Comparison of ENCODE assay signal across 8 cellular contexts in the genomic region with DNA sequence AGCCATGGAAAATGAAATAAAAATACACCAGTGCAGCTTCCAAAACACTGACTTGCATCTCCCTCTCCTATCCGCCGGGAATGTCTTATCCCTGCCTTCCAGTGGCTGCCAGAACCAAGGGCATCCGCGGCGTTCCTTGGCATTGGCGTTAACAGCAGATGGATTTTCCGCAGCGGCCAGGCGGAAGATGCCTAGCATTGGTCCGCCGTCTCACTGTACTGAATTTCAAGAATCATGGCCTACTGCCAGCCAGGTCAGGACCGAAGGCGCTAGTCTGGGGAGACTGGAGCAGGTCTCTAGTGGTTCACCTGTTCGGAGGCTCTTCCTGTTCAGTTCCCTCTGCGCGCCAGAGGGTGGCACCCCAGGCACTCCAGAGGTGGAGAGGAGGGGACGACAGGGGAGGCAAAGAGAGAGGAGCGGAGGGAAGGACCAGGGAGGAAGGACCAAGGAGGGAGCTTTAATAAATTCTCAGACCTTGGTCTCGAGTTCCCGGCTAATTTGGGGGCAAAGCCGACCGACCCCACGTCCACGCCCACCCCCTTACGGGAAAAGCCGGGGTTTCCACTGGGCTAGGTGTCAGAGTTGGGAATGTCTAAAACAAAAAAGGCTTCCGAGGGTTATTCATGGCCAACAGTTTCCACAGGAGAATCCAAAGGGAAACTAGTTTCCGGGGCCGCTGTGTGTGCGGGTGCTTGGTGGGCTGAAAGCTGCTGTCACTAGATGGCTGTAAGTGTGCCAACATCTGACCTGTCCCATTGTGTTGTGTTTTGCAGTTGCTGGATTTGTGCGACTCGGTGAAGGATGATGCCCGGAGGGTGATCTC. TPM values are rescaled to one million over a fixed set of nuclear protein-coding genes. Genes with fewer than 3 reads are reported as not detected.
DNase-seq lines count a peak whose midpoint lies in the region; ATAC-seq and TF ChIP-seq lines count a peak whose summit lies in the region.

No MANE protein-coding gene starts in this region.

- no peaks in the 10 kb centered on the region for H3K9me2 ChIP-seq in OCI-LY7 (ENCODE audit: insufficient read depth, low read length)

- H3K9me3 Mint-ChIP-seq in activated T-cell treated with anti-CD3 and anti-CD28 coated beads, Interleukin-2, amount 50 U/mL, for 4 hours = no peaks in the 10 kb centered on the region
- no peaks in the 10 kb centered on the region for H3K9me3 Mint-ChIP-seq in stimulated activated effector memory CD8-positive, alpha-beta T cell treated with anti-CD3 and anti-CD28 coated beads, Interleukin-12 subunit alpha, Interleukin-12 subunit beta, amount 100 ng/mL, for 72 hours

- H3K36me3 ChIP-seq in HUES64 (ENCODE audit: insufficient read depth, low read length) = no peaks in the 10 kb centered on the region
- peaks cover 5% of the 10 kb centered on the region for H3K36me3 ChIP-seq in OCI-LY7 (ENCODE audit: insufficient read depth, low read length)
- no peaks in the 10 kb centered on the region for H3K36me3 ChIP-seq in mucosa of rectum (ENCODE audit: control insufficient read depth in 2 of 2, insufficient read depth in 2 of 2, low read length in 2 of 2)

- 12% methylated on average over 33 of the region's 33 CpGs for WGBS in HUES64

- H3K27ac Mint-ChIP-seq in stimulated activated effector memory CD8-positive, alpha-beta T cell treated with anti-CD3 and anti-CD28 coated beads, Interleukin-12 subunit alpha, Interleukin-12 subunit beta, amount 100 ng/mL, for 72 hours = peak overlapping the region; percentile 69

- no peaks in the 10 kb centered on the region for H3K36me3 Mint-ChIP-seq in activated T-cell treated with anti-CD3 and anti-CD28 coated beads, Interleukin-2, amount 50 U/mL, for 4 hours (ENCODE audit: insufficient read depth)
- peaks cover 49% of the 10 kb centered on the region for H3K36me3 Mint-ChIP-seq in stimulated activated effector memory CD8-positive, alpha-beta T cell treated with anti-CD3 and anti-CD28 coated beads, Interleukin-12 subunit alpha, Interleukin-12 subunit beta, amount 100 ng/mL, for 72 hours

- no peak overlapping the region for H3K9ac ChIP-seq in HUES64 (ENCODE audit: low read depth, low read length)
- H3K9ac ChIP-seq in mucosa of rectum (ENCODE audit: low read depth in 1 of 2, low read length in 2 of 2) = peak overlapping the region; percentile 74 to 87

- peak; percentile 8 to 9 for ATAC-seq in activated T-cell treated with anti-CD3 and anti-CD28 coated beads, Interleukin-2, amount 50 U/mL, for 4 hours
- ATAC-seq in esophagus mucosa = peak; percentile 65
- ATAC-seq in stimulated activated effector memory CD8-positive, alpha-beta T cell treated with anti-CD3 and anti-CD28 coated beads, Interleukin-12 subunit alpha, Interleukin-12 subunit beta, amount 100 ng/mL, for 72 hours = peak; percentile 44
- no peak for ATAC-seq in HG03159 (IDR thresholded peaks at IDR 0.05; ENCODE audit: unreplicated experiment)

- peak overlapping the region; percentile 90 for H3K4me3 ChIP-seq in HUES64 (ENCODE audit: low read length)
- H3K4me3 ChIP-seq in OCI-LY7 (ENCODE audit: low read depth, low read length, poor library complexity, severe bottlenecking) = peak overlapping the region; percentile 96
- peak overlapping the region; percentile 72 to 80 for H3K4me3 ChIP-seq in mucosa of rectum (ENCODE audit: low read length in 2 of 2)

- no peak overlapping the region for H3K27ac ChIP-seq in HUES64 (ENCODE audit: low read depth, low read length)
- H3K27ac ChIP-seq in OCI-LY7 (ENCODE audit: low read depth, low read length, poor library complexity, severe bottlenecking) = no peak overlapping the region
- H3K27ac ChIP-seq in mucosa of rectum (ENCODE audit: low read depth in 2 of 2, low read length in 2 of 2) = peak overlapping the region; percentile 89 to 92

- H3K27me3 ChIP-seq in HUES64 (ENCODE audit: insufficient read depth, low read length) (peaks cover 47% of the 10 kb centered on the region), mucosa of rectum (ENCODE audit: control insufficient read depth in 2 of 2, insufficient read depth in 2 of 2, low read length in 2 of 2) (peaks cover 0 to 19% of the 10 kb centered on the region in 2 donors)

- H3K4me1 Mint-ChIP-seq in activated T-cell treated with anti-CD3 and anti-CD28 coated beads, Interleukin-2, amount 50 U/mL, for 4 hours (ENCODE audit: low read depth) = peaks cover 47% of the 10 kb centered on the region
- peaks cover 61% of the 10 kb centered on the region for H3K4me1 Mint-ChIP-seq in stimulated activated effector memory CD8-positive, alpha-beta T cell treated with anti-CD3 and anti-CD28 coated beads, Interleukin-12 subunit alpha, Interleukin-12 subunit beta, amount 100 ng/mL, for 72 hours

- POLR2A ChIA-PET in OCI-LY7 (lab: Charles Lee) = no interaction called here

- intact Hi-C loops in OCI-LY7 (cut with micrococcal nuclease; ENCODE audit: unreplicated experiment) = loop anchor here (2.0 to 5.0 kb wide), 2 partner anchors 88 to 305 kb away; no protein-coding TSS in a partner anchor

- BruUV-seq in OCI-LY7 (replicated peaks; lab: Mats Ljungman, UMichigan) = no TSS peak

- H3K9me3 ChIP-seq in HUES64 (ENCODE audit: insufficient read depth, low read depth, low read length) (no peaks in the 10 kb centered on the region), OCI-LY7 (ENCODE audit: low read length) (no peaks in the 10 kb centered on the region), mucosa of rectum (ENCODE audit: control insufficient read depth in 2 of 2, low read length in 2 of 2) (no peaks in the 10 kb centered on the region)

- CTCF ChIA-PET in OCI-LY7 (lab: Charles Lee; ENCODE audit: unreplicated experiment) = interaction anchor here (1.0 to 1.2 kb wide), 2 partner anchors 41 to 68 kb away, joined by 3 read pairs; no protein-coding TSS in a partner anchor

- peak overlapping the region; percentile 85 for H3K4me3 Mint-ChIP-seq in activated T-cell treated with anti-CD3 and anti-CD28 coated beads, Interleukin-2, amount 50 U/mL, for 4 hours
- H3K4me3 Mint-ChIP-seq in stimulated activated effector memory CD8-positive, alpha-beta T cell treated with anti-CD3 and anti-CD28 coated beads, Interleukin-12 subunit alpha, Interleukin-12 subunit beta, amount 100 ng/mL, for 72 hours = peak overlapping the region; percentile 93

- H2AFZ ChIP-seq in OCI-LY7 (ENCODE audit: low read length) = no peak overlapping the region

- H4K20me1 ChIP-seq in OCI-LY7 (ENCODE audit: insufficient read depth, low read length) = peaks cover 6% of the 10 kb centered on the region; the same call in 1 of the 2 replicates

- DNase-seq in DMS 273 treated with DMSO at 0.1 percent for 48 hours (lab: John Stamatoyannopoulos, UW) (peak; percentile 38), OCI-LY7 (ENCODE audit: low spot score) (peak; percentile 82)
- DNase-seq in activated T-cell treated with anti-CD3 and anti-CD28 coated beads, Interleukin-2, amount 50 U/mL, for 4 hours = peak; percentile 63
- peak; percentile 42 to 75 for DNase-seq in stimulated activated effector memory CD8-positive, alpha-beta T cell treated with anti-CD3 and anti-CD28 coated beads, Interleukin-12 subunit alpha, Interleukin-12 subunit beta, amount 100 ng/mL, for 72 hours (ENCODE audit: low spot score in 2 of 2)

- peak overlapping the region; percentile 98 for H3K4me2 ChIP-seq in OCI-LY7 (ENCODE audit: low read length)

- peak; percentile 89 for TF ChIP-seq CTCF in OCI-LY7 (conservative IDR thresholded peaks at IDR 0.05; ENCODE audit: low read length)

- H3K27me3 Mint-ChIP-seq in activated T-cell treated with anti-CD3 and anti-CD28 coated beads, Interleukin-2, amount 50 U/mL, for 4 hours (ENCODE audit: low read depth) = peaks cover 50% of the 10 kb centered on the region

- peaks cover 12% of the 10 kb centered on the region for H3K79me2 ChIP-seq in OCI-LY7 (ENCODE audit: insufficient read depth, low read depth, low read length)

- H3K4me1 ChIP-seq in HUES64 (ENCODE audit: insufficient read depth, low read length) (peaks cover 7% of the 10 kb centered on the region), OCI-LY7 (ENCODE audit: insufficient read depth, low read length, poor library complexity, severe bottlenecking) (peaks cover 38% of the 10 kb centered on the region), mucosa of rectum (ENCODE audit: control insufficient read depth in 2 of 2, insufficient read depth in 2 of 2, low read length in 2 of 2) (peaks cover 34 to 37% of the 10 kb centered on the region in 2 donors)

RNA-seq across cellular contexts. Expression of a gene that starts 3.7 kb away (rescaled TPM):
- polyA plus RNA-seq in HUES64 (2013, experiment 1 of 2) = 11.1 TPM
- polyA plus RNA-seq in HUES64 (2013, experiment 2 of 2) = 14.6 TPM
- total RNA-seq in OCI-LY7 (2014; rRNA removed; shearing (Covaris generic)) = 10.9 and 16.0 TPM in 2 replicates
- total RNA-seq in OCI-LY7 (2022) = 20.3 and 21.2 TPM in 2 replicates
- 10 to 100 TPM; 63.3 to 68.9 (median 65.5) TPM for total RNA-seq in activated T-cell treated with anti-CD3 and anti-CD28 coated beads, Interleukin-2, amount 50 U/mL, for 4 hours
- 16.6 TPM for total RNA-seq in esophagus mucosa

Comparison
In these comparisons a context has a peak if more than half of its experiments do, and no peak if none do; other contexts are left out.
1. H3K27ac ChIP-seq: peak in mucosa of rectum (2 of 2); none in HUES64 (single experiment) and OCI-LY7 (single experiment).
2. Peak in every context shown above with its lines, with median percentiles within 50 percentile points of each other: DNase-seq and H3K4me3 ChIP-seq.